Comparison of ENCODE assay signal across 17 cellular contexts in genomic region chr10:128539784-128540759, GRCh38.
DNase-seq lines count a peak whose midpoint lies in the region; ATAC-seq, FAIRE-seq and TF ChIP-seq lines count a peak whose summit lies in the region.
"Had no signal": no experiment of that assay in that cellular context is flagged by ENCODE, and none has a peak within 500 bp of the region (broad histone marks: within the 10 kb centered on the region; RNA-seq: fewer than 3 reads in every experiment).

No MANE protein-coding gene starts in this region.

- H3K4me3 Mint-ChIP-seq in activated CD4-positive, alpha-beta memory T cell treated with anti-CD3 and anti-CD28 coated beads for 36 hours, result no peak overlapping the region
- H3K4me3 Mint-ChIP-seq: activated naive CD4-positive, alpha-beta T cell treated with anti-CD3 and anti-CD28 coated beads for 36 hours; T-helper 1 cell treated with Interleukin-12 subunit alpha and Interleukin-12 subunit beta and Interleukin-4 antibody, amounts not matched to agents 30 μg/mL and 1 μg/mL, for 36 hours had no signal

- no peak for TF ChIP-seq POLR2A in H1 (IDR thresholded peaks at IDR 0.05; ENCODE audit: control extremely low read depth in 1 of 2, low read depth in 2 of 2, low read length in 2 of 2)
- no peak for TF ChIP-seq POLR2A in testis (IDR thresholded peaks at IDR 0.05)

- H3K9me2 ChIP-seq in SK-N-SH (no peaks in the 10 kb centered on the region), PC-9 (ENCODE audit: insufficient read depth) (no peaks in the 10 kb centered on the region)

- peak overlapping the region; percentile 88; the same call in 1 of the 2 replicates for H2BK5ac ChIP-seq in H1 (ENCODE audit: low read depth, low read length)

- no peak overlapping the region for H2AK5ac ChIP-seq in H1 (ENCODE audit: low read depth, low read length)

- peak overlapping the region; percentile 52 for H2BK120ac ChIP-seq in H1 (replicated peaks; ENCODE audit: low read depth, low read length)

- H3K79me2 ChIP-seq in SK-N-SH (ENCODE audit: insufficient read depth), result no peaks in the 10 kb centered on the region
- no peaks in the 10 kb centered on the region for H3K79me2 ChIP-seq in H1 (ENCODE audit: control insufficient read depth in 1 of 2, insufficient read depth in 2 of 2, low read length in 2 of 2)
- H3K79me2 ChIP-seq in PC-9 (ENCODE audit: low read depth), result no peaks in the 10 kb centered on the region

- peak; percentile 59 for DNase-seq in SK-N-SH
- peak in 1 of 2 experiments; percentile 62 for DNase-seq in H1 (ENCODE audit: low read depth in 1 of 2, low spot score in 2 of 2)
- DNase-seq in iPS-NIHi7 (ENCODE audit: extremely low spot score), result peak; percentile 22
- DNase-seq in testis, result no peak
- DNase-seq in PC-9, result no peak
- no peak for DNase-seq in omental fat pad (ENCODE audit: low spot score)
- no peak for DNase-seq in activated CD4-positive, alpha-beta memory T cell treated with anti-CD3 and anti-CD28 coated beads for 36 hours
- DNase-seq: ACHN; activated naive CD4-positive, alpha-beta T cell treated with anti-CD3 and anti-CD28 coated beads for 36 hours; effector CD8-positive, alpha-beta T cell; NCI-H187 treated with DMSO at 0.1 percent for 48 hours; NCI-H524 treated with DMSO at 0.1 percent for 48 hours; stimulated activated CD4-positive, alpha-beta T cell treated with anti-CD3 and anti-CD28 coated beads, Interleukin-15, amount 100 ng/mL, for 24 hours had no signal

- H3K4me1 Mint-ChIP-seq in activated CD4-positive, alpha-beta memory T cell treated with anti-CD3 and anti-CD28 coated beads for 36 hours (ENCODE audit: low read depth), result no peaks in the 10 kb centered on the region

- no peaks in the 10 kb centered on the region for H3K36me3 Mint-ChIP-seq in activated CD4-positive, alpha-beta memory T cell treated with anti-CD3 and anti-CD28 coated beads for 36 hours

- WGBS in SK-N-SH (ENCODE audit: low lambda C conversion rate), result 65% methylated on average over 20 of the region's 43 CpGs
- WGBS in H1 (ENCODE audit: extremely low coverage in 1 of 2, insufficient coverage in 1 of 2, insufficient read length in 1 of 2, insufficient replicate concordance in 2 of 2, low coverage in 1 of 2, low lambda C conversion rate in 2 of 2, missing lambda C conversion rate in 1 of 2), 2 experiments, result 16% methylated on average over 25 of the region's 43 CpGs; no CpG with 5 or more reads in 1 of the 2 experiments
- 9 to 18% methylated on average over 18 to 43 of the region's 43 CpGs for WGBS in testis, 2 donors

- H4K20me1 ChIP-seq in SK-N-SH (ENCODE audit: insufficient read depth) (no peaks in the 10 kb centered on the region), H1 (replicated peaks in 1 of 2; ENCODE audit: control insufficient read depth in 1 of 2, insufficient read depth in 2 of 2, low read length in 2 of 2) (no peaks in the 10 kb centered on the region), PC-9 (ENCODE audit: insufficient read depth) (no peaks in the 10 kb centered on the region)

- H3K23me2 ChIP-seq in H1 (ENCODE audit: low read depth, low read length), result peaks cover 6% of the 10 kb centered on the region; the same call in 1 of the 2 replicates

- H2AFZ ChIP-seq in SK-N-SH (ENCODE audit: low read depth) (no peak overlapping the region), H1 (ENCODE audit: low read length) (no peak overlapping the region), PC-9 (no peak overlapping the region)

- FAIRE-seq in H1 (lab: Jason Lieb, UNC), result no peak

- H3K27me3 Mint-ChIP-seq in activated CD4-positive, alpha-beta memory T cell treated with anti-CD3 and anti-CD28 coated beads for 36 hours, result peaks cover 25% of the 10 kb centered on the region

- no peak overlapping the region for H3K27ac ChIP-seq in SK-N-SH (ENCODE audit: low read depth in 2 of 2, low read length in 1 of 2)
- no peak overlapping the region for H3K27ac ChIP-seq in H1 (ENCODE audit: low read depth, low read length)
- H3K27ac ChIP-seq in testis, result no peak overlapping the region
- H3K27ac ChIP-seq in PC-9, result no peak overlapping the region
- H3K27ac ChIP-seq: RWPE1, suprapubic skin had no signal

- no peak overlapping the region for H4K5ac ChIP-seq in H1 (ENCODE audit: insufficient read length, low read depth, low read length)

- BruUV-seq in PC-9 (replicated peaks; lab: Mats Ljungman, UMichigan), result no TSS peak

- H3K36me3 ChIP-seq in SK-N-SH (replicated peaks in 1 of 2; ENCODE audit: control insufficient read depth in 1 of 2, insufficient read depth in 2 of 2, low read length in 1 of 2) (no peaks in the 10 kb centered on the region), H1 (ENCODE audit: control insufficient read depth in 2 of 4, insufficient read depth in 4 of 4, low read length in 3 of 4) (no peaks in the 10 kb centered on the region), testis (ENCODE audit: low read depth, missing control alignments) (no peaks in the 10 kb centered on the region), PC-9 (ENCODE audit: low read depth) (no peaks in the 10 kb centered on the region)
- H3K36me3 ChIP-seq: suprapubic skin had no signal

- H3F3A ChIP-seq in SK-N-SH (replicated peaks; ENCODE audit: insufficient read depth) (no peaks in the 10 kb centered on the region), PC-9 (ENCODE audit: insufficient read depth, low read depth) (no peaks in the 10 kb centered on the region)

- H3K9me3 ChIP-seq in SK-N-SH (no peaks in the 10 kb centered on the region; the same call in 1 of the 2 replicates), H1 (ENCODE audit: insufficient read depth in 2 of 2, low read depth in 1 of 2, low read length in 1 of 2) (no peaks in the 10 kb centered on the region), testis (no peaks in the 10 kb centered on the region), PC-9 (ENCODE audit: insufficient read depth, low read depth) (no peaks in the 10 kb centered on the region)
- H3K9me3 ChIP-seq: suprapubic skin had no signal

- H3K23ac ChIP-seq in H1 (ENCODE audit: insufficient read length), result no peak overlapping the region

- H3K4me3 ChIP-seq in SK-N-SH (ENCODE audit: low read depth in 2 of 2, low read length in 1 of 2) (no peak overlapping the region), H1 (ENCODE audit: extremely low read depth in 1 of 4, insufficient read depth in 2 of 4, low read depth in 3 of 4, low read length in 4 of 4) (peak overlapping the region; percentile 23 to 57 (median 46)), testis (peak overlapping the region; percentile 5 to 42), PC-9 (no peak overlapping the region)

- peak overlapping the region; percentile 14; the same call in 1 of the 2 replicates for H2BK20ac ChIP-seq in H1 (ENCODE audit: low read length)

- intact Hi-C loops in testis (cut with DNase I; ENCODE audit: low total_unique reads), result no loop called here
- intact Hi-C loops in PC-9 (cut with micrococcal nuclease; ENCODE audit: unreplicated experiment), result no loop called here
- intact Hi-C loops in activated CD4-positive, alpha-beta memory T cell treated with anti-CD3 and anti-CD28 coated beads for 36 hours (cut with micrococcal nuclease), result no loop called here

- CTCF ChIA-PET in SK-N-SH (lab: Yijun Ruan, JAX), result interaction anchor here (0.7 to 2.7 kb wide), 8 partner anchors 8 to 1429 kb away, joined by 3 to 9 read pairs (median 4); no protein-coding TSS in a partner anchor
- CTCF ChIA-PET in H1 (lab: Charles Lee; ENCODE audit: partially characterized antibody), result interaction anchor here (0.5 to 6.1 kb wide), 11 partner anchors 9 to 899 kb away, joined by 3 to 52 read pairs (median 3); no protein-coding TSS in a partner anchor
- CTCF ChIA-PET in PC-9 (lab: Charles Lee), result no interaction called here
- CTCF ChIA-PET in activated CD4-positive, alpha-beta memory T cell treated with anti-CD3 and anti-CD28 coated beads for 36 hours (lab: Charles Lee), result no interaction called here

- no peak overlapping the region for H3K56ac ChIP-seq in H1 (replicated peaks; ENCODE audit: insufficient read length, low read depth, low read length)

- no peak overlapping the region for H3K4ac ChIP-seq in H1 (replicated peaks; ENCODE audit: insufficient read length, low read depth, low read length)

- H3K9ac ChIP-seq in SK-N-SH (no peak overlapping the region), H1 (replicated peaks in 1 of 4; ENCODE audit: extremely low read depth in 1 of 4, low read depth in 3 of 4, low read length in 3 of 4) (peak overlapping the region in 1 of 4 experiments; percentile 14; a peak in 1 of 7 replicates)

- ATAC-seq in SK-N-SH treated with all-trans-retinoic acid at 6 μM for 48 hours, result no peak
- ATAC-seq in omental fat pad (ENCODE audit: low FRiP score), result no peak

- POLR2A ChIA-PET in SK-N-SH (lab: Yijun Ruan, JAX) (no interaction called here), H1 (lab: Charles Lee; ENCODE audit: partially characterized antibody) (interaction anchor here (0.5 to 1.0 kb wide), 8 partner anchors 13 to 481 kb away, joined by 3 to 4 read pairs (median 3); no protein-coding TSS in a partner anchor), PC-9 (lab: Charles Lee; ENCODE audit: unreplicated experiment) (interaction anchor here (0.7 kb wide), 1 partner anchor 8 kb away, joined by 3 read pairs; no protein-coding TSS in a partner anchor)
- POLR2A ChIA-PET in activated CD4-positive, alpha-beta memory T cell treated with anti-CD3 and anti-CD28 coated beads for 36 hours (lab: Charles Lee), result no interaction called here

- peak overlapping the region; percentile 96; the same call in 1 of the 2 replicates for H2BK12ac ChIP-seq in H1 (ENCODE audit: low read depth, low read length)

- H3K18ac ChIP-seq in H1 (ENCODE audit: extremely low read depth, low read length), result peak overlapping the region; percentile 67

- no peak for TF ChIP-seq RAD21 in SK-N-SH (IDR thresholded peaks at IDR 0.05; ENCODE audit: low read length)
- no peak for TF ChIP-seq RAD21 in H1 (IDR thresholded peaks at IDR 0.05 in 1 of 2, conservative IDR thresholded peaks at IDR 0.05 in 1 of 2; ENCODE audit: low read depth in 2 of 2, low read length in 2 of 2)

- H3K4me2 ChIP-seq in SK-N-SH (no peak overlapping the region), H1 (ENCODE audit: insufficient read depth in 1 of 2, low read depth in 2 of 2, low read length in 2 of 2) (peak overlapping the region; percentile 88 to 99), PC-9 (no peak overlapping the region)

- H4K91ac ChIP-seq in H1 (replicated peaks; ENCODE audit: insufficient read length, low read length), result no peak overlapping the region

- no peak overlapping the region for H3K27ac Mint-ChIP-seq in activated CD4-positive, alpha-beta memory T cell treated with anti-CD3 and anti-CD28 coated beads for 36 hours
- H3K27ac Mint-ChIP-seq: activated naive CD4-positive, alpha-beta T cell treated with anti-CD3 and anti-CD28 coated beads for 36 hours; T-helper 1 cell treated with Interleukin-12 subunit alpha and Interleukin-12 subunit beta and Interleukin-4 antibody, amounts not matched to agents 30 μg/mL and 1 μg/mL, for 36 hours had no signal

- H2BK15ac ChIP-seq in H1 (ENCODE audit: low read length), result no peak overlapping the region

- TF ChIP-seq CTCF in SK-N-SH (IDR thresholded peaks at IDR 0.05) (no peak), H1 (IDR thresholded peaks at IDR 0.05; ENCODE audit: control extremely low read depth in 1 of 3, insufficient read depth in 1 of 3, low read depth in 1 of 3, low read length in 3 of 3) (no peak), testis (IDR thresholded peaks at IDR 0.05) (no peak), PC-9 (conservative IDR thresholded peaks at IDR 0.05) (no peak), omental fat pad (IDR thresholded peaks at IDR 0.05) (no peak)

- H3K14ac ChIP-seq in H1 (ENCODE audit: insufficient read length), result no peak overlapping the region

- no peaks in the 10 kb centered on the region for H3K9me3 Mint-ChIP-seq in activated CD4-positive, alpha-beta memory T cell treated with anti-CD3 and anti-CD28 coated beads for 36 hours
- H3K9me3 Mint-ChIP-seq: activated naive CD4-positive, alpha-beta T cell treated with anti-CD3 and anti-CD28 coated beads for 36 hours; T-helper 1 cell treated with Interleukin-12 subunit alpha and Interleukin-12 subunit beta and Interleukin-4 antibody, amounts not matched to agents 30 μg/mL and 1 μg/mL, for 36 hours had no signal

- no peaks in the 10 kb centered on the region for H3K79me1 ChIP-seq in H1 (ENCODE audit: low read depth, low read length)

- H3K4me1 ChIP-seq in SK-N-SH (ENCODE audit: control insufficient read depth in 1 of 2, insufficient read depth in 2 of 2, low read depth in 1 of 2, low read length in 1 of 2), result peaks cover 0 to 9% of the 10 kb centered on the region in 2 experiments; a peak in 1 of 4 replicates
- H3K4me1 ChIP-seq in H1 (replicated peaks in 1 of 4; ENCODE audit: control insufficient read depth in 3 of 4, insufficient read depth in 4 of 4, low read length in 3 of 4), result peaks cover 2 to 42% (median 33%) of the 10 kb centered on the region in 4 experiments
- peaks cover 7% of the 10 kb centered on the region for H3K4me1 ChIP-seq in testis
- no peaks in the 10 kb centered on the region for H3K4me1 ChIP-seq in PC-9 (replicated peaks; ENCODE audit: insufficient read depth)

- TF ChIP-seq EP300 in SK-N-SH (IDR thresholded peaks at IDR 0.05; ENCODE audit: borderline replicate concordance in 1 of 2, low read depth in 1 of 2, low read length in 1 of 2) (no peak), H1 (IDR thresholded peaks at IDR 0.05; ENCODE audit: borderline replicate concordance in 1 of 2, low read depth in 2 of 2, low read length in 2 of 2) (no peak)

- no peak overlapping the region for H4K8ac ChIP-seq in H1 (ENCODE audit: extremely low read depth, insufficient read depth, low read length)

- H3K27me3 ChIP-seq in SK-N-SH (ENCODE audit: insufficient read depth), result no peaks in the 10 kb centered on the region
- H3K27me3 ChIP-seq in H1 (replicated peaks in 1 of 4; ENCODE audit: control insufficient read depth in 3 of 4, extremely low read depth in 1 of 4, insufficient read depth in 3 of 4, low read length in 3 of 4), result peaks cover 0 to 3% (median under 1%) of the 10 kb centered on the region in 4 experiments; a peak in 1 of 7 replicates
- no peaks in the 10 kb centered on the region for H3K27me3 ChIP-seq in testis
- peaks cover 52% of the 10 kb centered on the region for H3K27me3 ChIP-seq in PC-9 (ENCODE audit: insufficient read depth, low read depth)

Comparison
In these comparisons a context has a peak if more than half of its experiments do, and no peak if none do; other contexts are left out.
1. DNase-seq: peak in SK-N-SH (single experiment) and iPS-NIHi7 (single experiment); none in testis (single experiment), PC-9 (0 of 2), omental fat pad (single experiment) and activated CD4-positive, alpha-beta memory T cell treated with anti-CD3 and anti-CD28 coated beads for 36 hours (single experiment).
2. H3K4me2 ChIP-seq: peak in H1 (2 of 2); none in SK-N-SH (single experiment) and PC-9 (single experiment).
3. H3K4me3 ChIP-seq: peak in H1 (4 of 4) and testis (2 of 2); none in SK-N-SH (0 of 2) and PC-9 (single experiment).
4. CTCF ChIA-PET loops: an anchor here in SK-N-SH (0.7 to 2.7 kb wide) and H1 (0.5 to 6.1 kb wide); none called in PC-9 and activated CD4-positive, alpha-beta memory T cell treated with anti-CD3 and anti-CD28 coated beads for 36 hours.
5. POLR2A ChIA-PET loops: an anchor here in H1 (0.5 to 1.0 kb wide) and PC-9 (0.7 kb wide); none called in SK-N-SH and activated CD4-positive, alpha-beta memory T cell treated with anti-CD3 and anti-CD28 coated beads for 36 hours.